In the genomic region with DNA sequence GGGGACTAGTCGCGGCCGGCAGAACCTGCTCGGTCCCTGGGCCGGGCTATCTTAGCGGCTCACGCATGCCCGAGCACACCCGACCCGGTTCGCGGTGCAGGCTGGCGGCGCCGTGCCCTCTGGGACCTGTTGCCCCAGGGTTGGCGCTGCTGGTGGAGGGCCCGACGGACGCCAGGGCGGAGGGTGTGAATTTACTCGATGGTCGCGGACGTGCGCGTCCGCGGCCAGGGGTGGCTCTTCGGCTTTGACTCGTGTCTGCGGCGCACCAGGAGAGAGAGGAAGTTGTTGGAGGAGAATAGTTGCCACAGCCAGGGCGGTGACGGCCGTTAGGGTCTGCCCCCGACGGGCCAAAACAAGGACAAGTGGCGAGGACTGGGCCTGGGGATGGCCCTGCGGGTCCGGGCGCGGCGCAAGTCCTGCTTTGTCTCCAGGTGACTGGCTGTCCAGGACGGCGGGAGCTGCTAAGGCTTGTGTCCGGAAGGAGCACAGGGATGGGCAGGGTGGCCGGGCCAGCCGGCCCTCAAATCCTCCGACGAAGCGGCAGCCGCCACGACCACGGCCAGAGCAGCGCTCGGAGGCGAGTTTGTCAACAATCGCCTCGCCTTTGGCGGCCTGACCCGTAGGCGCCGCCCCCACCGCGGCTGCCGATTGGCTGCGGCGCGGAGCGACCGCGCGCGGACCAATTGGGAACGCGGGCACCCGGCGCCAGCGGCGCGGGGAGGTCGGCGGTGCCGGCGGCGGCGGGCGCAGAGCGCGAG, we compare ENCODE assay signal across 8 cellular contexts. TPM values are rescaled to one million over a fixed set of nuclear protein-coding genes. Genes with fewer than 3 reads are reported as not detected.
DNase-seq lines count a peak whose midpoint lies in the region; ATAC-seq and TF ChIP-seq lines count a peak whose summit lies in the region.

No MANE protein-coding gene starts in this region.

- H3K36me3 ChIP-seq in urinary bladder (ENCODE audit: insufficient read depth) = no peaks in the 10 kb centered on the region

- POLR2A ChIA-PET in GM10248 (lab: Yijun Ruan, JAX) = no interaction called here

- CTCF ChIA-PET in GM10248 (lab: Yijun Ruan, JAX) = no interaction called here

- TF ChIP-seq CTCF in GM10248 (IDR thresholded peaks at IDR 0.05; ENCODE audit: control extremely low read depth, extremely low read depth, low read depth, missing control alignments) = no peak

- DNase-seq in GM10248 (ENCODE audit: extremely low spot score) = peak; percentile 77
- peak; percentile 59 for DNase-seq in NCI-H1048 (lab: John Stamatoyannopoulos, UW)
- peak; percentile 56 to 79 for DNase-seq in SW 1271 (lab: John Stamatoyannopoulos, UW)
- DNase-seq in amniotic epithelial cell (ENCODE audit: low read depth) = peak; percentile 86
- DNase-seq in left cardiac atrium = peak; percentile 90
- peak; percentile 74 to 98 (median 82) for DNase-seq in posterior cingulate gyrus

- intact Hi-C loops in left cardiac atrium (cut with DNase I) = no loop called here
- intact Hi-C loops in posterior cingulate gyrus (cut with DNase I) = loop anchor here (5.0 kb wide), 1 partner anchor 40 kb away; no protein-coding TSS in a partner anchor

- H3K4me3 ChIP-seq in urinary bladder (ENCODE audit: low read depth, low read length) = peak overlapping the region; percentile 71

- WGBS in urinary bladder = 1% methylated on average over 90 of the region's 90 CpGs

- H3K27ac ChIP-seq in urinary bladder (ENCODE audit: low read depth) = no peak overlapping the region

- peak; percentile 44 for ATAC-seq in HG02588 (IDR thresholded peaks at IDR 0.05; ENCODE audit: unreplicated experiment)
- ATAC-seq in left cardiac atrium = peak; percentile 75 to 78

- H3K4me1 ChIP-seq in urinary bladder (ENCODE audit: insufficient read depth) = peaks cover 2% of the 10 kb centered on the region

RNA-seq across cellular contexts. Expression of a gene that starts 1.3 kb away (rescaled TPM):
- total RNA-seq in left cardiac atrium (1 to 10 TPM; 4.6 to 9.2 TPM), urinary bladder (10.2 TPM)
- polyA plus RNA-seq in urinary bladder = 9.1 TPM
